13 cellular contexts compared by ENCODE assay signal in the genomic region with DNA sequence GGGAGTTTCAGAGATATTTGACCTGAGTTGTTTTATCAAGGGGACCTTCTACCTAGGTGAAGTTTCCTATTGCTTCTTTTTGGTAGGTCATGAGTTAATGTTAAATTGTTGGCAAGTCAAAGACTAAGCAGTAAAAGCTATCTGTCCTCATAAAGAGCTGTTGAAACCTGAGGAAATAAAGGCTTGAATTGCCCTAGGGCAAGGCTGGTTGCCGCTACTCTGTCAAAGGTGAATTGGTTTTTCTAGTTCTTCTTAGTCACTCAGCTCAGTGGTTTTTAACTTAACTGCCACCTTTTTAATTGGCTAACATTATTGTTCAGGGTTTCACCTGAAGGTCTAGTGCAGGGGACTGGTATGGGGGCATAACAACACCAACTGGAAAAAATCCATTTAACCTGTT.
"Had no signal": no experiment of that assay in that cellular context is flagged by ENCODE, and none has a peak within 500 bp of the region (broad histone marks: within the 10 kb centered on the region; RNA-seq: fewer than 3 reads in every experiment).

No MANE protein-coding gene starts in this region.

- H3K27me3 Mint-ChIP-seq: effector memory CD8-positive, alpha-beta T cell; memory B cell; naive thymus-derived CD8-positive, alpha-beta T cell; stimulated activated naive B cell treated with anti-CD40 and anti-IgM and Interleukin-4, amounts not matched to agents 10 μg/mL and 1 μg/mL and 100 μg/mL, for 72 hours had no signal

- H3K4me3 Mint-ChIP-seq: activated naive CD4-positive, alpha-beta T cell treated with anti-CD3 and anti-CD28 coated beads for 36 hours; effector memory CD8-positive, alpha-beta T cell; memory B cell; naive thymus-derived CD8-positive, alpha-beta T cell; stimulated activated naive B cell treated with anti-CD40 and anti-IgM and Interleukin-4, amounts not matched to agents 10 μg/mL and 1 μg/mL and 100 μg/mL, for 72 hours had no signal

- H3K27ac Mint-ChIP-seq: activated naive CD4-positive, alpha-beta T cell treated with anti-CD3 and anti-CD28 coated beads for 36 hours; activated T-helper 2 cell treated with anti-CD3 and anti-CD28 coated beads, Interferon-gamma antibody, Interleukin-2, Interleukin-4, amounts not matched to agents 10 μg/mL and 5 μg/mL and 100 μg/mL, durations not matched to agents 14 hours and 24 hours and 36 hours; effector memory CD8-positive, alpha-beta T cell; memory B cell; naive thymus-derived CD8-positive, alpha-beta T cell; stimulated activated naive B cell treated with anti-CD40 and anti-IgM and Interleukin-4, amounts not matched to agents 10 μg/mL and 1 μg/mL and 100 μg/mL, for 72 hours had no signal

- H3K9me3 Mint-ChIP-seq: activated naive CD4-positive, alpha-beta T cell treated with anti-CD3 and anti-CD28 coated beads for 36 hours had no signal

- ATAC-seq: effector memory CD8-positive, alpha-beta T cell; left ventricle myocardium superior; naive thymus-derived CD8-positive, alpha-beta T cell; stimulated activated naive B cell treated with anti-CD40 and anti-IgM and Interleukin-4, amounts not matched to agents 10 μg/mL and 1 μg/mL and 100 μg/mL, for 72 hours had no signal

- H3K4me1 Mint-ChIP-seq: memory B cell had no signal

- H3K36me3 Mint-ChIP-seq: memory B cell; naive thymus-derived CD8-positive, alpha-beta T cell; stimulated activated naive B cell treated with anti-CD40 and anti-IgM and Interleukin-4, amounts not matched to agents 10 μg/mL and 1 μg/mL and 100 μg/mL, for 72 hours had no signal

- DNase-seq: activated CD4-positive, alpha-beta T cell treated with anti-CD3 and anti-CD28 coated beads for 1 hour; activated CD4-positive, alpha-beta T cell treated with anti-CD3 and anti-CD28 coated beads, Interleukin-2, amount 50 U/mL, for 4 hours; activated naive CD4-positive, alpha-beta T cell treated with anti-CD3 and anti-CD28 coated beads for 36 hours; dermis blood vessel endothelial cell; effector memory CD8-positive, alpha-beta T cell; left ventricle myocardium superior; naive thymus-derived CD8-positive, alpha-beta T cell; retina; stimulated activated CD4-positive, alpha-beta T cell treated with anti-CD3 and anti-CD28 coated beads, Interleukin-4, amount 100 ng/mL, for 1 hour; stimulated activated naive B cell treated with anti-CD40 and anti-IgM and Interleukin-4, amounts not matched to agents 10 μg/mL and 1 μg/mL and 100 μg/mL, for 72 hours; thyroid gland had no signal
